Comparison of ENCODE assay signal across 27 cellular contexts in genomic region chr6:76135481-76135880, GRCh38.
"Had no signal": no experiment of that assay in that cellular context is flagged by ENCODE, and none has a peak within 500 bp of the region (broad histone marks: within the 10 kb centered on the region; RNA-seq: fewer than 3 reads in every experiment).

No MANE protein-coding gene starts in this region.

- H3K27ac ChIP-seq: colonic mucosa, coronary artery, dorsolateral prefrontal cortex, epithelial cell of prostate, esophagus muscularis mucosa, esophagus squamous epithelium, foreskin keratinocyte, gastrocnemius medialis, gastroesophageal sphincter, heart left ventricle, heart right ventricle had no signal

- H3K27me3 ChIP-seq: colonic mucosa, dorsolateral prefrontal cortex, esophagus muscularis mucosa, esophagus squamous epithelium, foreskin keratinocyte, gastrocnemius medialis, gastroesophageal sphincter, heart left ventricle, heart right ventricle had no signal

- DNase-seq: colonic mucosa; cortex of kidney; dermis blood vessel endothelial cell; dorsolateral prefrontal cortex; effector CD4-positive, alpha-beta T cell; effector CD8-positive, alpha-beta T cell; effector memory CD4-positive, alpha-beta T cell; effector memory CD8-positive, alpha-beta T cell; endodermal cell; erythroblast; esophagus squamous epithelium; foreskin fibroblast; foreskin keratinocyte; gastrocnemius medialis; glutamatergic neuron; head of caudate nucleus; heart left ventricle; heart right ventricle had no signal

- H3K4me1 ChIP-seq: colonic mucosa, esophagus muscularis mucosa, esophagus squamous epithelium, foreskin keratinocyte, gastrocnemius medialis, gastroesophageal sphincter, heart left ventricle, heart right ventricle had no signal

- H3K36me3 ChIP-seq: colonic mucosa, esophagus muscularis mucosa, esophagus squamous epithelium, gastrocnemius medialis, gastroesophageal sphincter, heart left ventricle, heart right ventricle had no signal

- H3K4me3 ChIP-seq: colonic mucosa, coronary artery, dorsolateral prefrontal cortex, esophagus muscularis mucosa, esophagus squamous epithelium, gastrocnemius medialis, gastroesophageal sphincter, heart left ventricle, heart right ventricle had no signal

- FAIRE-seq: colon, endometrium, endothelial cell of umbilical vein, frontal cortex had no signal

- ATAC-seq: effector memory CD8-positive, alpha-beta T cell; esophagus mucosa; foreskin keratinocyte; gastrocnemius medialis; gastroesophageal sphincter; heart left ventricle; heart right ventricle had no signal

- H3K9me3 ChIP-seq: colonic mucosa, esophagus squamous epithelium, gastrocnemius medialis had no signal
